Comparison of ENCODE assay signal across 24 cellular contexts in genomic region chr14:72882047-72882446, GRCh38. TPM values are rescaled to one million over a fixed set of nuclear protein-coding genes. Genes with fewer than 3 reads are reported as not detected.
"Had no signal": no experiment of that assay in that cellular context is flagged by ENCODE, and none has a peak within 500 bp of the region (broad histone marks: within the 10 kb centered on the region; RNA-seq: fewer than 3 reads in every experiment).

No MANE protein-coding gene starts in this region.

- H3K27me3 ChIP-seq: ovary, right atrium auricular region, testis, thyroid gland, transverse colon, upper lobe of left lung, vagina had no signal

- H3K27ac ChIP-seq: hepatocyte, ovary, right atrium auricular region, skin epidermis, stomach, testis, thyroid gland, transverse colon, upper lobe of left lung, vagina had no signal

- ATAC-seq: sciatic nerve; stimulated activated naive B cell treated with anti-CD40 and anti-IgM and Interleukin-4, amounts not matched to agents 10 μg/mL and 1 μg/mL and 100 μg/mL, for 72 hours; stimulated activated naive CD8-positive, alpha-beta T cell treated with anti-CD3 and anti-CD28 coated beads, Interleukin-15, Interleukin-2, amounts not matched to agents 100 U/mL and 50 U/mL, for 24 hours had no signal

- H3K79me2 ChIP-seq: hepatocyte had no signal

- H3K4me1 ChIP-seq: stomach, thyroid gland, transverse colon, upper lobe of left lung, vagina had no signal

- H3K27ac Mint-ChIP-seq: mesothelial cell of epicardium; progenitor cell of endocrine pancreas; stimulated activated naive B cell treated with anti-CD40 and anti-IgM and Interleukin-4, amounts not matched to agents 10 μg/mL and 1 μg/mL and 100 μg/mL, for 72 hours had no signal

- H3K9me3 ChIP-seq: left ventricle myocardium inferior, ovary, right atrium auricular region, stomach, testis, thyroid gland, transverse colon, upper lobe of left lung, vagina had no signal

- H3K4me2 ChIP-seq: hepatocyte had no signal

- H3K4me3 Mint-ChIP-seq: mesothelial cell of epicardium; stimulated activated naive B cell treated with anti-CD40 and anti-IgM and Interleukin-4, amounts not matched to agents 10 μg/mL and 1 μg/mL and 100 μg/mL, for 72 hours had no signal

- H3K36me3 Mint-ChIP-seq: mesothelial cell of epicardium had no signal

- H3K27me3 Mint-ChIP-seq: naive B cell; stimulated activated naive B cell treated with anti-CD40 and anti-IgM and Interleukin-4, amounts not matched to agents 10 μg/mL and 1 μg/mL and 100 μg/mL, for 72 hours had no signal

- H2AFZ ChIP-seq: hepatocyte had no signal

- DNase-seq: islet precursor cell; left ventricle myocardium inferior; mesendoderm; naive B cell; ovary; stimulated activated CD4-positive, alpha-beta T cell treated with anti-CD3 and anti-CD28 coated beads, Interleukin-12 subunit alpha, Interleukin-12 subunit beta, amount 100 ng/mL, for 4 hours; stimulated activated CD4-positive, alpha-beta T cell treated with anti-CD3 and anti-CD28 coated beads, Interleukin-15, amount 100 ng/mL, for 24 hours; stimulated activated CD4-positive, alpha-beta T cell treated with anti-CD3 and anti-CD28 coated beads, Interleukin-2, amount 100 ng/mL, for 24 hours; stimulated activated CD4-positive, alpha-beta T cell treated with anti-CD3 and anti-CD28 coated beads, Interleukin-4, amount 100 ng/mL, for 1 hour; stimulated activated naive B cell treated with anti-CD40 and anti-IgM and Interleukin-4, amounts not matched to agents 10 μg/mL and 1 μg/mL and 100 μg/mL, for 72 hours; stimulated activated naive CD8-positive, alpha-beta T cell treated with anti-CD3 and anti-CD28 coated beads, Interleukin-15, Interleukin-2, amounts not matched to agents 100 U/mL and 50 U/mL, for 24 hours; stomach; testis; thyroid gland; transverse colon; upper lobe of left lung had no signal

- H3K4me3 ChIP-seq: hepatocyte, left ventricle myocardium inferior, lung, ovary, right atrium auricular region, skin epidermis, stomach, testis, thyroid gland, transverse colon, upper lobe of left lung, vagina had no signal

- H3K36me3 ChIP-seq: left ventricle myocardium inferior, ovary, right atrium auricular region, stomach, thyroid gland, transverse colon, upper lobe of left lung, vagina had no signal

RNA-seq across cellular contexts. Expression of gene DPF3, which starts 11.9 kb away (rescaled TPM):
- total RNA-seq: vagina had no signal
